10 cellular contexts compared by ENCODE assay signal in the genomic region with DNA sequence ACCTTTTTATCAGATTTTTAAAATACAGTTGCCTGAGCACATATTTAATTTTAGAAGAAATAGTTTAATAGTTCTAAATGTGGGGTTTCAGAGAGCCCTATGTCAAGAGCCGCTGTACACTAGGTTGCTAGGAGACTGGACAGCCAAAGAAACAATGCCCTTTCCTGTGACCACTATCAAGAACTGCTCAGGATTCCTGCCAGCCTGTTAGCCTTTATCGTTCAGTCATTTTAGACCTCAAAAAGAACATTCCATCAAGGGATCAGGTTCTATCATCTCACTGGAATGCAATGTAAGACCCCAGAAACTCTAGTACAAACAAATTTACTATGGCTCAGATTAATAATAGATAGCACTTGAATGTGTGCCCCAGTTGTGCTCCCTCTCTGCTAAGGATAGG.
DNase-seq lines count a peak whose midpoint lies in the region.
"Had no signal": no experiment of that assay in that cellular context is flagged by ENCODE, and none has a peak within 500 bp of the region (broad histone marks: within the 10 kb centered on the region; RNA-seq: fewer than 3 reads in every experiment).

No MANE protein-coding gene starts in this region.

- DNase-seq in adipocyte (ENCODE audit: low read depth) (peak; percentile 46), globus pallidus (ENCODE audit: low spot score) (peak; percentile 54), pons (ENCODE audit: low spot score) (peak; percentile 75), T1000 (lab: John Stamatoyannopoulos, UW) (no peak), SHP77 treated with DMSO at 0.1 percent for 48 hours (lab: John Stamatoyannopoulos, UW) (no peak), HAP-1 (ENCODE audit: low spot score in 2 of 2) (no peak)
- no peak for DNase-seq in activated CD8-positive, alpha-beta memory T cell treated with anti-CD3 and anti-CD28 coated beads for 24 hours
- DNase-seq: T-helper 17 cell had no signal

- H3K4me1 ChIP-seq in BLaER1 (peaks cover 97% of the 10 kb centered on the region), adipocyte (ENCODE audit: control insufficient read depth, insufficient read depth, low read length) (peaks cover 32% of the 10 kb centered on the region), HAP-1 (peaks cover 9% of the 10 kb centered on the region; the same call in 1 of the 2 replicates)

- H3K4me2 ChIP-seq in BLaER1, result peak overlapping the region; percentile 90

- peak overlapping the region; percentile 86 for H3K9ac ChIP-seq in BLaER1
- no peak overlapping the region for H3K9ac ChIP-seq in adipocyte (ENCODE audit: low read length)

- H3K9me3 ChIP-seq in BLaER1 (peaks cover 16% of the 10 kb centered on the region), adipocyte (ENCODE audit: control insufficient read depth, low read length) (no peaks in the 10 kb centered on the region), HAP-1 (no peaks in the 10 kb centered on the region)

- no peaks in the 10 kb centered on the region for H4K20me1 ChIP-seq in BLaER1

- H3K27ac ChIP-seq in BLaER1, result peak overlapping the region; percentile 96
- H3K27ac ChIP-seq: C4-2B had no signal

- 0 out of 2 replicates have a peak overlapping the region, but pooled peaks have one; percentile 9 for H3K4me3 ChIP-seq in BLaER1
- no peak overlapping the region for H3K4me3 ChIP-seq in adipocyte (ENCODE audit: low read length)
- no peak overlapping the region for H3K4me3 ChIP-seq in HAP-1

- H3K27me3 ChIP-seq in BLaER1 (no peaks in the 10 kb centered on the region), adipocyte (replicated peaks; ENCODE audit: control insufficient read depth, insufficient read depth, low read length) (no peaks in the 10 kb centered on the region), HAP-1 (ENCODE audit: low read depth) (no peaks in the 10 kb centered on the region)

- in situ Hi-C loops in HAP-1 (cut with MboI; ENCODE audit: low sequenced_read_pairs), result no loop called here

- H3K36me3 ChIP-seq in BLaER1, result no peaks in the 10 kb centered on the region
- H3K36me3 ChIP-seq in adipocyte (ENCODE audit: control insufficient read depth, insufficient read depth, low read length, severe bottlenecking), result no peaks in the 10 kb centered on the region
- no peaks in the 10 kb centered on the region for H3K36me3 ChIP-seq in HAP-1 (replicated peaks)

Comparison
In these comparisons a context has a peak if more than half of its experiments do, and no peak if none do; other contexts are left out.
1. DNase-seq: peak in adipocyte (single experiment), globus pallidus (single experiment) and pons (single experiment); none in T1000 (single experiment), SHP77 treated with DMSO at 0.1 percent for 48 hours (single experiment), activated CD8-positive, alpha-beta memory T cell treated with anti-CD3 and anti-CD28 coated beads for 24 hours (single experiment) and HAP-1 (0 of 2).